Comparison of ENCODE assay signal across 17 cellular contexts in genomic region chr16:472199-472504, GRCh38. TPM values are rescaled to one million over a fixed set of nuclear protein-coding genes. Genes with fewer than 3 reads are reported as not detected.
DNase-seq lines count a peak whose midpoint lies in the region; ATAC-seq, FAIRE-seq and TF ChIP-seq lines count a peak whose summit lies in the region.
"Had no signal": no experiment of that assay in that cellular context is flagged by ENCODE, and none has a peak within 500 bp of the region (broad histone marks: within the 10 kb centered on the region; RNA-seq: fewer than 3 reads in every experiment).

No MANE protein-coding gene starts in this region.

- TF ChIP-seq CTCF in AG04450 (IDR thresholded peaks at IDR 0.05; ENCODE audit: low read depth, low read length) (no peak), astrocyte (IDR thresholded peaks at IDR 0.05; ENCODE audit: insufficient read depth, low read depth, low read length) (no peak), GM20000 (IDR thresholded peaks at IDR 0.05; ENCODE audit: extremely low read depth, missing control alignments) (no peak)

- H3K9ac ChIP-seq in astrocyte (ENCODE audit: low read length) (no peak overlapping the region), iPS-20b (ENCODE audit: low read depth, low read length) (peak overlapping the region; percentile 34; the same call in 1 of the 2 replicates)

- no peak for FAIRE-seq in astrocyte (lab: Jason Lieb, UNC)

- intact Hi-C loops in sciatic nerve (cut with DNase I) (no loop called here), posterior cingulate gyrus (cut with DNase I) (loop anchor here (5.0 kb wide), 1 partner anchor 45 kb away; the partner anchor contains the start of gene RAB11FIP3)

- H3K4me1 ChIP-seq in astrocyte (ENCODE audit: insufficient read depth, low read length) (peaks cover 14% of the 10 kb centered on the region), iPS-20b (ENCODE audit: insufficient read depth, low read length) (peaks cover 20% of the 10 kb centered on the region; the same call in 1 of the 2 replicates)

- H3K36me3 Mint-ChIP-seq in astrocyte (ENCODE audit: low read depth, unreplicated experiment) = peaks cover 10% of the 10 kb centered on the region

- H3K4me2 ChIP-seq in astrocyte (ENCODE audit: low read length) = peak overlapping the region; percentile 72

- H3K27ac Mint-ChIP-seq in astrocyte (ENCODE audit: unreplicated experiment) = no peak overlapping the region
- H3K27ac Mint-ChIP-seq: IgD-negative memory B cell had no signal

- H2AFZ ChIP-seq in astrocyte (ENCODE audit: low read depth, low read length) = no peak overlapping the region

- H3K79me2 ChIP-seq in astrocyte (ENCODE audit: insufficient read depth, low read length) = peaks cover 4% of the 10 kb centered on the region

- CTCF ChIA-PET in AG04450 (lab: Charles Lee) = no interaction called here

- H3K9me3 Mint-ChIP-seq in astrocyte (ENCODE audit: unreplicated experiment) = peaks cover 3% of the 10 kb centered on the region
- H3K9me3 Mint-ChIP-seq: IgD-negative memory B cell had no signal

- H3K4me3 ChIP-seq in AG04450 (ENCODE audit: low read depth, low read length) = no peak overlapping the region
- no peak overlapping the region for H3K4me3 ChIP-seq in astrocyte (ENCODE audit: insufficient read depth, low read depth, low read length)
- no peak overlapping the region for H3K4me3 ChIP-seq in iPS-20b (ENCODE audit: low read length)
- H3K4me3 ChIP-seq: Peyer's patch had no signal

- H3K4me3 Mint-ChIP-seq in astrocyte (ENCODE audit: unreplicated experiment) = no peak overlapping the region
- H3K4me3 Mint-ChIP-seq: IgD-negative memory B cell had no signal

- H3K9me3 ChIP-seq in AG04450 (ENCODE audit: control insufficient read depth, insufficient read depth, low read length) (no peaks in the 10 kb centered on the region; the same call in 1 of the 2 replicates), astrocyte (ENCODE audit: insufficient read depth, low read depth, low read length) (no peaks in the 10 kb centered on the region), iPS-20b (ENCODE audit: insufficient read depth, low read depth, low read length) (no peaks in the 10 kb centered on the region)
- H3K9me3 ChIP-seq: Peyer's patch had no signal

- no peaks in the 10 kb centered on the region for H3K27me3 Mint-ChIP-seq in astrocyte (ENCODE audit: low read depth, unreplicated experiment)
- H3K27me3 Mint-ChIP-seq: IgD-negative memory B cell had no signal

- DNase-seq in AG04450 (ENCODE audit: low read depth, low spot score) (no peak), astrocyte (ENCODE audit: low read depth) (no peak), sciatic nerve (ENCODE audit: low spot score) (no peak), glomerular visceral epithelial cell (ENCODE audit: extremely low spot score) (no peak), posterior cingulate gyrus (no peak), GM20000 (ENCODE audit: low spot score) (no peak)
- DNase-seq in NK-92 treated with Interleukin-12 subunit alpha and Interleukin-12 subunit beta, amount 100 ng/mL, for 24 hours (lab: John Stamatoyannopoulos, UW) = no peak
- DNase-seq: 8988T, MV-4-11, NCI-H1417 treated with DMSO at 0.1 percent for 48 hours, NCI-H2029, NCI-H2171 treated with DMSO at 0.1 percent for 48 hours, NCI-H774, Peyer's patch, SHP77 had no signal

- peaks cover 15% of the 10 kb centered on the region for H3K4me1 Mint-ChIP-seq in astrocyte (ENCODE audit: low read depth, unreplicated experiment)

- H3K36me3 ChIP-seq in astrocyte (ENCODE audit: insufficient read depth, low read length) = no peaks in the 10 kb centered on the region
- H3K36me3 ChIP-seq in iPS-20b (ENCODE audit: insufficient read depth, low read depth, low read length) = peaks cover 6% of the 10 kb centered on the region; the same call in 1 of the 2 replicates

- POLR2A ChIA-PET in AG04450 (lab: Yijun Ruan, JAX) = no interaction called here

- H3K27ac ChIP-seq in AG04450 (ENCODE audit: low read depth, low read length) (peak overlapping the region; percentile 21), astrocyte (ENCODE audit: low read depth, low read length) (no peak overlapping the region), iPS-20b (ENCODE audit: low read length) (no peak overlapping the region)
- H3K27ac ChIP-seq: Peyer's patch had no signal

- H3K27me3 ChIP-seq in AG04450 (ENCODE audit: control insufficient read depth, insufficient read depth, low read length) (no peaks in the 10 kb centered on the region), astrocyte (ENCODE audit: insufficient read depth, low read length) (no peaks in the 10 kb centered on the region), iPS-20b (ENCODE audit: insufficient read depth, low read length) (no peaks in the 10 kb centered on the region)
- H3K27me3 ChIP-seq: Peyer's patch had no signal

- H4K20me1 ChIP-seq in astrocyte (ENCODE audit: insufficient read depth, low read length) = peaks cover 71% of the 10 kb centered on the region

- peak; percentile 20 for ATAC-seq in sciatic nerve

RNA-seq across cellular contexts. Expression of gene RAB11FIP3, which starts 46.7 kb away (rescaled TPM):
- polyA plus RNA-seq in AG04450 (2011; rRNA removed) = 6.9 and 9.7 TPM in 2 replicates
- 9.5 and 9.9 TPM in 2 replicates for polyA minus RNA-seq in AG04450 (2011; rRNA and poly(A)+ RNA removed)
- total RNA-seq in astrocyte = 21.0 and 21.2 TPM in 2 replicates
- total RNA-seq in sciatic nerve = 56.0 TPM

RNA-seq across cellular contexts. Expression of gene CAPN15, which starts 55.4 kb away (rescaled TPM):
- 7.5 and 8.6 TPM in 2 replicates for polyA plus RNA-seq in AG04450 (2011; rRNA removed)
- polyA minus RNA-seq in AG04450 (2011; rRNA and poly(A)+ RNA removed) = 8.5 and 10.5 TPM in 2 replicates
- total RNA-seq in astrocyte (33.6 and 38.7 TPM in 2 replicates), sciatic nerve (35.2 TPM)
